In the genomic region with DNA sequence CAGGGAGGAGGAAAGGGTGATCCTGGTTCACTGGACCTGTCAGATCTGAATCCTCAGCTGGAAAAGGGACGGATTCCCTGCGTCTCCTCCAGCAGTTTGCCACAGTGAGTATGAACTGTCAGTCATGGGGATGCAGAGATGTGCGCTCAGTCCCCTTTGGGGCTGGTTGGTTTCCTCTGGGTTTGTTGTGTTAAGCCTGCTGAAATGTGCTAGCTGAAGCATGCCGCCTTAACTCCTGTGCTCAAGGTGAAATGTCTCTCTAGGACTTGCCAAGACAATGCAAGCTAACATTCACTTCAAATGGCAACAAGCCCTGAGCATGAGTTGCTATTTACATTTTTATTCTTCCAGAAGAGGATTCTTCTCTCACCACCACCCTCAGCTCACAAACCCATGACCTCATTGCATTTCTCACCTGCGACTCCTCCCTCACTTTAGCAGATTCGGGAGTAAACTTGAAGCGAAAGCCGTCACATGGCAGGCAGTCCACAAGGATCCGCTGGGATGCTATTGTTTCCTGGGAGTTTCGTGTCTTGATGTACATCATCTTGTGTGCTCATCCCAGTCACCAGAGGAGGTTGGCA, we compare ENCODE assay signal across 28 cellular contexts.
"Had no signal": no experiment of that assay in that cellular context is flagged by ENCODE, and none has a peak within 500 bp of the region (broad histone marks: within the 10 kb centered on the region; RNA-seq: fewer than 3 reads in every experiment).

No MANE protein-coding gene starts in this region.

- H3K36me3 ChIP-seq: neural progenitor cell, tibial nerve, uterus, WERI-Rb-1 had no signal

- H3K4me2 ChIP-seq: neural progenitor cell had no signal

- H3K4me1 Mint-ChIP-seq: activated naive CD4-positive, alpha-beta T cell treated with anti-CD3 and anti-CD28 coated beads, Interleukin-2, amount 50 U/mL, for 24 hours; naive thymus-derived CD4-positive, alpha-beta T cell; T-cell had no signal

- H3K4me1 ChIP-seq: body of pancreas, neural progenitor cell, tibial nerve, uterus had no signal

- H2AFZ ChIP-seq: neural progenitor cell had no signal

- H3K27me3 Mint-ChIP-seq: dendritic cell treated with granulocyte-macrophage colony-stimulating factor and Interleukin-4, amounts not matched to agents 40 ng/mL and 50 ng/mL, for 4 days; progenitor cell of endocrine pancreas had no signal

- H3K9ac ChIP-seq: neural progenitor cell had no signal

- DNase-seq: activated CD4-positive, alpha-beta T cell treated with anti-CD3 and anti-CD28 coated beads for 1 hour; activated CD4-positive, alpha-beta T cell treated with anti-CD3 and anti-CD28 coated beads, Interleukin-2, amount 50 U/mL, for 1 hour; activated CD8-positive, alpha-beta T cell treated with anti-CD3 and anti-CD28 coated beads, Interleukin-2, amount 10 ng/mL, durations not matched to agents 7 days and 5 days; activated gamma-delta T cell treated with Interleukin-2 at 50 U/mL for 16 hours; activated T-cell treated with anti-CD3 and anti-CD28 coated beads, Interleukin-2, amount 50 U/mL, for 1 hour; anterior cingulate cortex; body of pancreas; caudate nucleus; effector CD4-positive, alpha-beta T cell; foreskin melanocyte; hippocampal formation; left colon; naive thymus-derived CD4-positive, alpha-beta T cell; stimulated activated CD4-positive, alpha-beta T cell treated with anti-CD3 and anti-CD28 coated beads, Interleukin-4, amount 100 ng/mL, for 24 hours; stimulated activated naive CD8-positive, alpha-beta T cell treated with anti-CD3 and anti-CD28 coated beads, Interleukin-15, Interleukin-2, amounts not matched to agents 100 U/mL and 50 U/mL, for 24 hours; substantia nigra; T-cell; uterus; WERI-Rb-1 had no signal

- H3K9me3 Mint-ChIP-seq: activated naive CD4-positive, alpha-beta T cell treated with anti-CD3 and anti-CD28 coated beads, Interleukin-2, amount 50 U/mL, for 24 hours; T-helper 2 cell treated with Interferon-gamma antibody and Interleukin-4, amounts not matched to agents 5 μg/mL and 100 μg/mL, for 36 hours had no signal

- H3K4me3 ChIP-seq: body of pancreas, lung, neural progenitor cell, tibial nerve, uterus had no signal

- H3K4me3 Mint-ChIP-seq: activated CD8-positive, alpha-beta T cell treated with anti-CD3 and anti-CD28 coated beads, Interleukin-2, amount 10 ng/mL, durations not matched to agents 7 days and 5 days; activated naive CD4-positive, alpha-beta T cell treated with anti-CD3 and anti-CD28 coated beads, Interleukin-2, amount 50 U/mL, for 24 hours; dendritic cell treated with granulocyte-macrophage colony-stimulating factor and Interleukin-4, amounts not matched to agents 40 ng/mL and 50 ng/mL, for 4 days; naive thymus-derived CD4-positive, alpha-beta T cell; neural progenitor cell; T-cell; T-helper 2 cell treated with Interferon-gamma antibody and Interleukin-4, amounts not matched to agents 5 μg/mL and 100 μg/mL, for 36 hours had no signal

- H3K27ac ChIP-seq: body of pancreas, neural progenitor cell, tibial nerve, uterus, WERI-Rb-1 had no signal

- H3K27ac Mint-ChIP-seq: activated CD8-positive, alpha-beta T cell treated with anti-CD3 and anti-CD28 coated beads, Interleukin-2, amount 10 ng/mL, durations not matched to agents 7 days and 5 days; activated naive CD4-positive, alpha-beta T cell treated with anti-CD3 and anti-CD28 coated beads, Interleukin-2, amount 50 U/mL, for 24 hours; dendritic cell treated with granulocyte-macrophage colony-stimulating factor and Interleukin-4, amounts not matched to agents 40 ng/mL and 50 ng/mL, for 4 days; progenitor cell of endocrine pancreas; T-cell; T-helper 2 cell treated with Interferon-gamma antibody and Interleukin-4, amounts not matched to agents 5 μg/mL and 100 μg/mL, for 36 hours had no signal

- FAIRE-seq: islet of Langerhans, TTC549 had no signal

- ATAC-seq: activated CD8-positive, alpha-beta T cell treated with anti-CD3 and anti-CD28 coated beads, Interleukin-2, amount 10 ng/mL, durations not matched to agents 7 days and 5 days; body of pancreas; left colon; naive thymus-derived CD4-positive, alpha-beta T cell; stimulated activated naive CD8-positive, alpha-beta T cell treated with anti-CD3 and anti-CD28 coated beads, Interleukin-15, Interleukin-2, amounts not matched to agents 100 U/mL and 50 U/mL, for 24 hours; T-cell had no signal

- H3K27me3 ChIP-seq: body of pancreas, neural progenitor cell, tibial nerve, uterus had no signal

- H3K9me3 ChIP-seq: body of pancreas, uterus had no signal

- H3K36me3 Mint-ChIP-seq: activated naive CD4-positive, alpha-beta T cell treated with anti-CD3 and anti-CD28 coated beads, Interleukin-2, amount 50 U/mL, for 24 hours; naive thymus-derived CD4-positive, alpha-beta T cell; neural progenitor cell; T-cell had no signal
